1 cellular context compared by ENCODE assay signal in genomic region chr6:11224252-11224965, GRCh38.
TF ChIP-seq lines count a peak whose summit lies in the region.

No MANE protein-coding gene starts in this region.

TF ChIP-seq in GM23338, 12 proteins besides CTCF, POLR2A, EP300 and RAD21 (continued from another document):
- no peak for TF ChIP-seq REST (IDR thresholded peaks at IDR 0.05; ENCODE audit: unreplicated experiment)
- TF ChIP-seq, protein P1, sequence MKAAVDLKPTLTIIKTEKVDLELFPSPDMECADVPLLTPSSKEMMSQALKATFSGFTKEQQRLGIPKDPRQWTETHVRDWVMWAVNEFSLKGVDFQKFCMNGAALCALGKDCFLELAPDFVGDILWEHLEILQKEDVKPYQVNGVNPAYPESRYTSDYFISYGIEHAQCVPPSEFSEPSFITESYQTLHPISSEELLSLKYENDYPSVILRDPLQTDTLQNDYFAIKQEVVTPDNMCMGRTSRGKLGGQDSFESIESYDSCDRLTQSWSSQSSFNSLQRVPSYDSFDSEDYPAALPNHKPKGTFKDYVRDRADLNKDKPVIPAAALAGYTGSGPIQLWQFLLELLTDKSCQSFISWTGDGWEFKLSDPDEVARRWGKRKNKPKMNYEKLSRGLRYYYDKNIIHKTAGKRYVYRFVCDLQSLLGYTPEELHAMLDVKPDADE (IDR thresholded peaks at IDR 0.05): no peak
- no peak for TF ChIP-seq ZNF331 (CRISPR knock-in tag; IDR thresholded peaks at IDR 0.05; ENCODE audit: low read depth)
- no peak for TF ChIP-seq NANOG (IDR thresholded peaks at IDR 0.05; ENCODE audit: borderline replicate concordance)
- no peak for TF ChIP-seq STAT1 (IDR thresholded peaks at IDR 0.05; ENCODE audit: unreplicated experiment)
